Comparison of ENCODE assay signal across 10 cellular contexts in genomic region chr3:73255609-73256029, GRCh38.
DNase-seq lines count a peak whose midpoint lies in the region; ATAC-seq and TF ChIP-seq lines count a peak whose summit lies in the region.
"Had no signal": no experiment of that assay in that cellular context is flagged by ENCODE, and none has a peak within 500 bp of the region (broad histone marks: within the 10 kb centered on the region; RNA-seq: fewer than 3 reads in every experiment).

No MANE protein-coding gene starts in this region.

- ATAC-seq in left ventricle myocardium superior: peak; percentile 26

- H3K9me3 ChIP-seq in fibroblast of lung (ENCODE audit: control insufficient read depth, insufficient read depth, low read depth, low read length) (no peaks in the 10 kb centered on the region), uterus (no peaks in the 10 kb centered on the region)

- H3K27me3 ChIP-seq in fibroblast of lung (ENCODE audit: control insufficient read depth, insufficient read depth, low read length) (no peaks in the 10 kb centered on the region), uterus (no peaks in the 10 kb centered on the region)

- intact Hi-C loops in left ventricle myocardium superior (cut with micrococcal nuclease): no loop called here
- intact Hi-C loops in cardiac septum (cut with DNase I): loop anchor here (5.0 kb wide), 1 partner anchor 92 kb away; no protein-coding TSS in a partner anchor
- intact Hi-C loops in uterus (cut with DNase I; ENCODE audit: low total_unique reads): no loop called here

- no peak for TF ChIP-seq POLR2A in uterus (IDR thresholded peaks at IDR 0.05)

- no peaks in the 10 kb centered on the region for H4K20me1 ChIP-seq in fibroblast of lung (ENCODE audit: control insufficient read depth, extremely low read depth, insufficient read depth, low read length)

- no peak for TF ChIP-seq CTCF in fibroblast of lung (conservative IDR thresholded peaks at IDR 0.05 in 1 of 2, IDR thresholded peaks at IDR 0.05 in 1 of 2; ENCODE audit: low read depth in 1 of 2, low read length in 2 of 2)
- TF ChIP-seq CTCF in uterus (IDR thresholded peaks at IDR 0.05): no peak

- H3K9ac ChIP-seq in fibroblast of lung (ENCODE audit: insufficient read depth, low read length): no peak overlapping the region

- H3K36me3 ChIP-seq in fibroblast of lung (ENCODE audit: control insufficient read depth, insufficient read depth, low read length) (no peaks in the 10 kb centered on the region), uterus (no peaks in the 10 kb centered on the region)

- H3K4me1 ChIP-seq in fibroblast of lung (ENCODE audit: control insufficient read depth, extremely low read depth, insufficient read depth, low read length) (no peaks in the 10 kb centered on the region), uterus (no peaks in the 10 kb centered on the region)

- no peaks in the 10 kb centered on the region for H3K79me2 ChIP-seq in fibroblast of lung (ENCODE audit: control insufficient read depth, insufficient read depth, low read length)

- H3K4me2 ChIP-seq in fibroblast of lung (ENCODE audit: extremely low read depth, insufficient read depth, low read length): no peak overlapping the region

- H2AFZ ChIP-seq in fibroblast of lung (ENCODE audit: low read length): no peak overlapping the region

- H3K4me3 ChIP-seq in fibroblast of lung (replicated peaks in 1 of 4; ENCODE audit: control extremely low read depth in 1 of 4, insufficient read depth in 1 of 4, low read depth in 3 of 4, low read length in 4 of 4) (no peak overlapping the region), uterus (no peak overlapping the region)

- no peak overlapping the region for H3K27ac ChIP-seq in fibroblast of lung (ENCODE audit: insufficient read depth, low read length)
- no peak overlapping the region for H3K27ac ChIP-seq in uterus

- DNase-seq in left ventricle myocardium superior: no peak
- no peak for DNase-seq in cardiac septum (ENCODE audit: low spot score)
- peak; percentile 30 for DNase-seq in NCI-H774 (lab: John Stamatoyannopoulos, UW)
- peak; percentile 37 to 95 for DNase-seq in fibroblast of lung (ENCODE audit: low read depth in 2 of 2)
- DNase-seq in uterus: peak; percentile 18 to 42
- no peak for DNase-seq in NCI-H82 treated with DMSO at 0.1 percent for 48 hours (lab: John Stamatoyannopoulos, UW; ENCODE audit: unreplicated experiment)
- no peak for DNase-seq in activated T-cell treated with anti-CD3 and anti-CD28 coated beads, Interleukin-2, amount 50 U/mL, for 1 hour
- DNase-seq in activated effector memory CD4-positive, alpha-beta T cell treated with anti-CD3 and anti-CD28 coated beads, Interleukin-2, amount 50 U/mL, for 16 hours: no peak
- DNase-seq: activated CD4-positive, alpha-beta T cell treated with anti-CD3 and anti-CD28 coated beads, Interleukin-2, amount 10 ng/mL, durations not matched to agents 7 days and 5 days; Karpas-422 had no signal

Comparison
In these comparisons a context has a peak if more than half of its experiments do, and no peak if none do; other contexts are left out.
1. DNase-seq: peak in NCI-H774 (single experiment), fibroblast of lung (2 of 2) and uterus (2 of 2); none in left ventricle myocardium superior (single experiment), cardiac septum (single experiment), NCI-H82 treated with DMSO at 0.1 percent for 48 hours (single experiment), activated T-cell treated with anti-CD3 and anti-CD28 coated beads, Interleukin-2, amount 50 U/mL, for 1 hour (single experiment) and activated effector memory CD4-positive, alpha-beta T cell treated with anti-CD3 and anti-CD28 coated beads, Interleukin-2, amount 50 U/mL, for 16 hours (single experiment).